12 cellular contexts compared by ENCODE assay signal in the genomic region with DNA sequence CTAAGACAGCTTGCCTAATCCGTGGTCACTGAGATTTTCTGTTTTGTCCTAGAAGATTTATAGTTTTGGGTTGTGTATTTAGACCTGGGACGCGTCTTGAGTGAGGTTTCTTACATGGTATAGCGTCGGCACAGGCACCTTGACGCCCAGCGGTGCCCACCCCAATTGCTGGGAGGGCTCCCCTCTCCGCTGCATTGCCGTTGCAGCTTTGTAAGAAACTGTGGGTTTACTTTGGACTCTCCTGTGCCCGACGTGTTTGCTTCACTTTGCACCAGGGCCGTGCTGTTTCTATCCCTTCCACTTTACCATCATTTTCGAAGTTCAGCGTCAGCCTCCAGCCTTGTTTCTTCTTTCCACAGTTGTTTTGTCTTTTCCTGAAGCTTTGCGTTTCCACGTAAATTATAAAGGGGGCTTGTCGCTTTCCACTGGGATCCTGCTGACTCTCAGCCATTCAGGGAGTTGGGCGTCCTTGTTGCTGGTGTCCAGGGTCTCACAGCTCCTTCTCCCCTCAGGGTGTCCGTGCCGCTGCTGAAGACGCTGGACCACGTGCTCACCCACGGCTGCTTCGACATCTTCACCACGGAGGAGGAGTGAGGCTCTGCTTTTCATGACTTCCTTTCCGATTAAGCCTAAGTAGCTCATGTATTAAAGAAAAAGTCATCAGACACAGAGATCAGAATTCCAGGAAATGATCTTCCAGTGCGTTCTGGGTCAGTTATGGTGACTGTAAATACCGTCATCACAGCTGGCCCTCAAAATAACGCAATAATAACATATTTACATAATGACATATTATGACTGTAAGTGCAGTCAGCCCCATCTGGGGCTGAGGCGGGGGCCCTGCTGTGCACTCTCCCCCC.
DNase-seq lines count a peak whose midpoint lies in the region; ATAC-seq and TF ChIP-seq lines count a peak whose summit lies in the region.
"Had no signal": no experiment of that assay in that cellular context is flagged by ENCODE, and none has a peak within 500 bp of the region (broad histone marks: within the 10 kb centered on the region; RNA-seq: fewer than 3 reads in every experiment).

No MANE protein-coding gene starts in this region.

- no peak overlapping the region for H3K4me3 Mint-ChIP-seq in natural killer cell treated with Interleukin-12 subunit alpha and Interleukin-12 subunit beta and Interleukin-15 and Interleukin-18, amount 100 ng/mL, for 72 hours
- H3K4me3 Mint-ChIP-seq in natural killer cell (no peak overlapping the region), chondrocyte (ENCODE audit: unreplicated experiment) (no peak overlapping the region), nephron progenitor cell (no peak overlapping the region)
- H3K4me3 Mint-ChIP-seq: IgD-negative memory B cell; T-helper 1 cell treated with Interleukin-12 subunit alpha and Interleukin-12 subunit beta and Interleukin-4 antibody, amounts not matched to agents 30 μg/mL and 1 μg/mL, for 36 hours had no signal

- peak; percentile 47 for DNase-seq in natural killer cell treated with Interleukin-12 subunit alpha and Interleukin-12 subunit beta and Interleukin-15 and Interleukin-18, amount 100 ng/mL, for 72 hours (ENCODE audit: low spot score)
- no peak for DNase-seq in natural killer cell
- DNase-seq in chondrocyte (ENCODE audit: low spot score) = peak; percentile 41
- DNase-seq in nephron progenitor cell = no peak
- no peak for DNase-seq in NCI-H226
- DNase-seq in GM10266 (ENCODE audit: extremely low spot score) = no peak
- DNase-seq: cerebellar nuclear complex, NCI-H187 treated with DMSO at 0.1 percent for 48 hours had no signal

- H3K9me3 Mint-ChIP-seq in natural killer cell treated with Interleukin-12 subunit alpha and Interleukin-12 subunit beta and Interleukin-15 and Interleukin-18, amount 100 ng/mL, for 72 hours = no peaks in the 10 kb centered on the region
- H3K9me3 Mint-ChIP-seq in natural killer cell (no peaks in the 10 kb centered on the region), chondrocyte (ENCODE audit: low read depth) (no peaks in the 10 kb centered on the region), nephron progenitor cell (no peaks in the 10 kb centered on the region)
- H3K9me3 Mint-ChIP-seq: IgD-negative memory B cell; T-helper 1 cell treated with Interleukin-12 subunit alpha and Interleukin-12 subunit beta and Interleukin-4 antibody, amounts not matched to agents 30 μg/mL and 1 μg/mL, for 36 hours had no signal

- intact Hi-C loops in natural killer cell (cut with micrococcal nuclease) = no loop called here

- no peak for ATAC-seq in natural killer cell treated with Interleukin-12 subunit alpha and Interleukin-12 subunit beta and Interleukin-15 and Interleukin-18, amount 100 ng/mL, for 72 hours
- ATAC-seq in natural killer cell (no peak), HG03457 (IDR thresholded peaks at IDR 0.05; ENCODE audit: unreplicated experiment) (no peak), GM21367 (IDR thresholded peaks at IDR 0.05; ENCODE audit: unreplicated experiment) (no peak)

- no peak overlapping the region for H3K27ac Mint-ChIP-seq in natural killer cell treated with Interleukin-12 subunit alpha and Interleukin-12 subunit beta and Interleukin-15 and Interleukin-18, amount 100 ng/mL, for 72 hours
- H3K27ac Mint-ChIP-seq in natural killer cell (no peak overlapping the region), chondrocyte (ENCODE audit: unreplicated experiment) (no peak overlapping the region), nephron progenitor cell (peak overlapping the region; percentile 97)
- H3K27ac Mint-ChIP-seq: T-helper 1 cell treated with Interleukin-12 subunit alpha and Interleukin-12 subunit beta and Interleukin-4 antibody, amounts not matched to agents 30 μg/mL and 1 μg/mL, for 36 hours had no signal

- H3K36me3 Mint-ChIP-seq in natural killer cell treated with Interleukin-12 subunit alpha and Interleukin-12 subunit beta and Interleukin-15 and Interleukin-18, amount 100 ng/mL, for 72 hours = peaks cover 11% of the 10 kb centered on the region
- H3K36me3 Mint-ChIP-seq in natural killer cell (no peaks in the 10 kb centered on the region), chondrocyte (ENCODE audit: low read depth) (peaks cover 28% of the 10 kb centered on the region), nephron progenitor cell (ENCODE audit: low read depth) (peaks cover 64% of the 10 kb centered on the region)

- peaks cover 0 to 4% of the 10 kb centered on the region in 2 donors for H3K4me1 Mint-ChIP-seq in natural killer cell treated with Interleukin-12 subunit alpha and Interleukin-12 subunit beta and Interleukin-15 and Interleukin-18, amount 100 ng/mL, for 72 hours (ENCODE audit: low read depth in 2 of 2)
- H3K4me1 Mint-ChIP-seq in natural killer cell (peaks cover 0 to 4% of the 10 kb centered on the region in 2 donors), chondrocyte (ENCODE audit: low read depth) (no peaks in the 10 kb centered on the region), nephron progenitor cell (peaks cover 26% of the 10 kb centered on the region)
- H3K4me1 Mint-ChIP-seq: IgD-negative memory B cell had no signal

- TF ChIP-seq CTCF in natural killer cell (IDR thresholded peaks at IDR 0.05) (no peak), chondrocyte (IDR thresholded peaks at IDR 0.05) (no peak), nephron progenitor cell (IDR thresholded peaks at IDR 0.05) (no peak), GM10266 (IDR thresholded peaks at IDR 0.05; ENCODE audit: control insufficient read depth, insufficient read depth, low read depth, missing control alignments) (no peak)

- H3K27me3 Mint-ChIP-seq in natural killer cell treated with Interleukin-12 subunit alpha and Interleukin-12 subunit beta and Interleukin-15 and Interleukin-18, amount 100 ng/mL, for 72 hours = no peaks in the 10 kb centered on the region
- H3K27me3 Mint-ChIP-seq in natural killer cell (ENCODE audit: low read depth in 2 of 2) (no peaks in the 10 kb centered on the region), chondrocyte (ENCODE audit: low read depth) (no peaks in the 10 kb centered on the region), nephron progenitor cell (ENCODE audit: low read depth, poor library complexity) (peaks cover 3% of the 10 kb centered on the region)
- H3K27me3 Mint-ChIP-seq: IgD-negative memory B cell had no signal

Comparison
In these comparisons a context has a peak if more than half of its experiments do, and no peak if none do; other contexts are left out.
1. DNase-seq: peak in natural killer cell treated with Interleukin-12 subunit alpha and Interleukin-12 subunit beta and Interleukin-15 and Interleukin-18, amount 100 ng/mL, for 72 hours (single experiment) and chondrocyte (single experiment); none in natural killer cell (single experiment), nephron progenitor cell (single experiment), NCI-H226 (single experiment) and GM10266 (single experiment).